In the genomic region with DNA sequence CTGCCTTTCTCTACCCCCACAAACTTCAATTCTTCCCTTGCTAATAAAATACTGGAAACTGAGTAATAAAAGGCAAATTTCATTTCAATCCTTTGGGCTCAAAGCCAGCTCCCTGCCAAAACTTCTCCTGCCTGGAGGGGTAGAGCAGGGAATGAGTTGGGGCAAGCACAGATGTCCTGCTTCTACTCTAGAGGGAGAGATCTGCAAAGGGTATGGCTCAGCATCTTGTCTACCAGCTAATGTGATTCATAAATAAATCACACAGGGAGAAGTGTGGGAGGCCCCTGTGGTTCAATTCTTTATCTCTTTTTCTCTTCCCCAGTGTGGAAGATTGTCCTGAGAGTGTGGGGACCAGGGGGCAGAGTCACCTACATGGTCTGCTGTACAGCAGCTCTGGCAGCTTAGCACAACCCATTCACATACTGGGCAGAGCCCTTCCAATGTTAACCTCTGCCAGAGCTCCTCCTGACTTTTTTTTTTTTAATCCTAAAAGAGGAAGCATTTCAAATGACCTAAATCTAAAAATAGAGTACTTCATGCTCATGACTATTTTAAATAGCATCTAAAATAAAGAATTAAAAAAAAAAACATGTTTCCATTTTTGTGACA, we compare ENCODE assay signal across 15 cellular contexts.
"Had no signal": no experiment of that assay in that cellular context is flagged by ENCODE, and none has a peak within 500 bp of the region (broad histone marks: within the 10 kb centered on the region; RNA-seq: fewer than 3 reads in every experiment).

No MANE protein-coding gene starts in this region.

- ATAC-seq: activated naive CD4-positive, alpha-beta T cell treated with anti-CD3 and anti-CD28 coated beads, Interleukin-2, amount 50 U/mL, for 72 hours; activated T-cell treated with anti-CD3 and anti-CD28 coated beads, Interleukin-2, amount 50 U/mL, for 4 hours; gastrocnemius medialis had no signal

- H3K4me3 ChIP-seq: gastrocnemius medialis, hepatocyte, thyroid gland had no signal

- H3K9me3 ChIP-seq: gastrocnemius medialis, thyroid gland had no signal

- H3K4me2 ChIP-seq: hepatocyte had no signal

- FAIRE-seq: kidney, urothelium cell line had no signal

- DNase-seq: activated CD4-positive, alpha-beta T cell treated with anti-CD3 and anti-CD28 coated beads for 1 hour; activated CD4-positive, alpha-beta T cell treated with anti-CD3 and anti-CD28 coated beads, Interleukin-2, amount 50 U/mL, for 48 hours; activated effector memory CD4-positive, alpha-beta T cell treated with anti-CD3 and anti-CD28 coated beads, Interleukin-2, amount 50 U/mL, for 16 hours; activated T-cell treated with anti-CD3 and anti-CD28 coated beads, Interleukin-2, amount 50 U/mL, for 4 hours; amygdala; gastrocnemius medialis; kidney; nephron progenitor cell; stimulated activated CD4-positive, alpha-beta T cell treated with anti-CD3 and anti-CD28 coated beads, Interleukin-15, amount 100 ng/mL, for 24 hours; stimulated activated CD4-positive, alpha-beta T cell treated with anti-CD3 and anti-CD28 coated beads, Interleukin-4, amount 100 ng/mL, for 24 hours; thyroid gland had no signal

- H3K27me3 ChIP-seq: gastrocnemius medialis, hepatocyte, thyroid gland had no signal

- H3K27ac ChIP-seq: gastrocnemius medialis, hepatocyte, thyroid gland had no signal

- H3K4me1 ChIP-seq: thyroid gland had no signal

- H3K27ac Mint-ChIP-seq: activated naive CD4-positive, alpha-beta T cell treated with anti-CD3 and anti-CD28 coated beads, Interleukin-2, amount 50 U/mL, for 72 hours; nephron progenitor cell; T-helper 2 cell treated with Interferon-gamma antibody and Interleukin-4, amounts not matched to agents 5 μg/mL and 100 μg/mL, for 36 hours had no signal

- H3K36me3 ChIP-seq: gastrocnemius medialis, thyroid gland had no signal

- H3K4me3 Mint-ChIP-seq: activated T-cell treated with anti-CD3 and anti-CD28 coated beads, Interleukin-2, amount 50 U/mL, for 4 hours; nephron progenitor cell; T-helper 2 cell treated with Interferon-gamma antibody and Interleukin-4, amounts not matched to agents 5 μg/mL and 100 μg/mL, for 36 hours had no signal
